Comparison of ENCODE assay signal across 1 cellular context in genomic region chr6:144063744-144064401, GRCh38.
A peak's percentile ranks its signal among the peaks of the same experiment; 100 is the strongest.
TF ChIP-seq lines count a peak whose summit lies in the region.

No MANE protein-coding gene starts in this region.

TF ChIP-seq in HepG2, 621 proteins besides CTCF, POLR2A, EP300 and RAD21 (continued from another document):
- 0 out of 2 replicates have a peak, but pooled peaks have one; percentile 39 for TF ChIP-seq ELF4 (CRISPR knock-in tag; IDR thresholded peaks at IDR 0.05; ENCODE audit: borderline replicate concordance)
- TF ChIP-seq ATF7-NPFF (CRISPR knock-in tag; IDR thresholded peaks at IDR 0.05; ENCODE audit: low read depth), result peak; percentile 79
- TF ChIP-seq SP4 (CRISPR knock-in tag; IDR thresholded peaks at IDR 0.05), result peak; percentile 60
- TF ChIP-seq ZXDC (CRISPR knock-in tag; IDR thresholded peaks at IDR 0.05), result no peak; the same call in 1 of the 2 replicates
- peak; percentile 60; the same call in 1 of the 2 replicates for TF ChIP-seq ATF2 (CRISPR knock-in tag; IDR thresholded peaks at IDR 0.05)
